ENCODE assay signal across 9 cellular contexts in the genomic region with DNA sequence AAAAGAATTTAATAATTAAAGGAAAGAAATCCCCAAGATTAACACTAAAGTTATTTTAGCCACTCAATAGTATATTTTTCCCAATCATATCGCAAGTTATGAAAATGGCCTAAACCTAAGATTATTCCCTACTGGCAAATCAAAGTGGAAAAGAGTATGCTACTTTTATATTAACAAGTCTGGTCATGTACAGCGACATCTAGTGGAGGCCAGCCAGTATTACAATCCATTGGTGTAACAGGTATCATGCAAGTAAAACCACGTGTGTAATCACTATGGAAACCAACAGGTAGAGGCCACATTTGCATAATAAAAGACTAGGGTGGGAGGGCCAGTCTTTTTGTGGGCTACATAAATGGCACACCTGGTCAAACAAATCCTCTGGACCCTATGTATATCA.
A peak's percentile ranks its signal among the peaks of the same experiment; 100 is the strongest.
DNase-seq lines count a peak whose midpoint lies in the region; ATAC-seq and TF ChIP-seq lines count a peak whose summit lies in the region.
"Had no signal": no experiment of that assay in that cellular context is flagged by ENCODE, and none has a peak within 500 bp of the region (broad histone marks: within the 10 kb centered on the region; RNA-seq: fewer than 3 reads in every experiment).

No MANE protein-coding gene starts in this region.

- no peak for ATAC-seq in HG03571 (IDR thresholded peaks at IDR 0.05; ENCODE audit: unreplicated experiment)

- H3K36me3 Mint-ChIP-seq in HFFc6 (ENCODE audit: low read depth) (no peaks in the 10 kb centered on the region), Calu3 (ENCODE audit: insufficient read depth, unreplicated experiment) (no peaks in the 10 kb centered on the region)

- CTCF ChIA-PET in Calu3 (lab: Charles Lee), result no interaction called here

- TF ChIP-seq CTCF in HFFc6 (IDR thresholded peaks at IDR 0.05) (peak; percentile 78), Calu3 (IDR thresholded peaks at IDR 0.05; ENCODE audit: unreplicated experiment) (no peak)

- intact Hi-C loops in Calu3 (cut with micrococcal nuclease; ENCODE audit: unreplicated experiment), result no loop called here

- DNase-seq in NCI-H2171 treated with DMSO at 0.1 percent for 48 hours (lab: John Stamatoyannopoulos, UW), result peak; percentile 20
- no peak for DNase-seq in NCI-H2171 (lab: John Stamatoyannopoulos, UW)
- no peak for DNase-seq in HFFc6
- DNase-seq in SKM-1 (lab: John Stamatoyannopoulos, UW; ENCODE audit: unreplicated experiment), result peak; percentile 13
- DNase-seq in kidney tubule cell (ENCODE audit: low spot score), result peak; percentile 22
- no peak for DNase-seq in Calu3
- DNase-seq in NCI-H345 treated with DMSO at 0.1 percent for 48 hours (lab: John Stamatoyannopoulos, UW; ENCODE audit: unreplicated experiment), result no peak
- DNase-seq: stimulated activated CD4-positive, alpha-beta T cell treated with anti-CD3 and anti-CD28 coated beads, Interleukin-4, amount 100 ng/mL, for 24 hours had no signal

- H3K9me3 Mint-ChIP-seq in HFFc6, result peaks cover 26% of the 10 kb centered on the region
- H3K9me3 Mint-ChIP-seq in Calu3 (ENCODE audit: low read depth, unreplicated experiment), result peaks cover 11% of the 10 kb centered on the region

- no TSS peak for BruUV-seq in Calu3 (replicated peaks; lab: Mats Ljungman, UMichigan)

- H3K27ac Mint-ChIP-seq in HFFc6 (no peak overlapping the region), Calu3 (ENCODE audit: unreplicated experiment) (no peak overlapping the region)

- H3K4me3 Mint-ChIP-seq in HFFc6 (no peak overlapping the region), Calu3 (ENCODE audit: low read depth, unreplicated experiment) (no peak overlapping the region)

- no peaks in the 10 kb centered on the region for H3K4me1 Mint-ChIP-seq in HFFc6 (ENCODE audit: low read depth)
- H3K4me1 Mint-ChIP-seq in Calu3 (ENCODE audit: low read depth, unreplicated experiment), result no peaks in the 10 kb centered on the region

- no peaks in the 10 kb centered on the region; the same call in 1 of the 2 replicates for H3K27me3 Mint-ChIP-seq in HFFc6 (ENCODE audit: insufficient read depth)
- no peaks in the 10 kb centered on the region for H3K27me3 Mint-ChIP-seq in Calu3 (ENCODE audit: unreplicated experiment)

Comparison
In these comparisons a context has a peak if more than half of its experiments do, and no peak if none do; other contexts are left out.
1. DNase-seq: peak in NCI-H2171 treated with DMSO at 0.1 percent for 48 hours (single experiment), SKM-1 (single experiment) and kidney tubule cell (single experiment); none in NCI-H2171 (single experiment), HFFc6 (single experiment), Calu3 (single experiment) and NCI-H345 treated with DMSO at 0.1 percent for 48 hours (single experiment).